In the genomic region with DNA sequence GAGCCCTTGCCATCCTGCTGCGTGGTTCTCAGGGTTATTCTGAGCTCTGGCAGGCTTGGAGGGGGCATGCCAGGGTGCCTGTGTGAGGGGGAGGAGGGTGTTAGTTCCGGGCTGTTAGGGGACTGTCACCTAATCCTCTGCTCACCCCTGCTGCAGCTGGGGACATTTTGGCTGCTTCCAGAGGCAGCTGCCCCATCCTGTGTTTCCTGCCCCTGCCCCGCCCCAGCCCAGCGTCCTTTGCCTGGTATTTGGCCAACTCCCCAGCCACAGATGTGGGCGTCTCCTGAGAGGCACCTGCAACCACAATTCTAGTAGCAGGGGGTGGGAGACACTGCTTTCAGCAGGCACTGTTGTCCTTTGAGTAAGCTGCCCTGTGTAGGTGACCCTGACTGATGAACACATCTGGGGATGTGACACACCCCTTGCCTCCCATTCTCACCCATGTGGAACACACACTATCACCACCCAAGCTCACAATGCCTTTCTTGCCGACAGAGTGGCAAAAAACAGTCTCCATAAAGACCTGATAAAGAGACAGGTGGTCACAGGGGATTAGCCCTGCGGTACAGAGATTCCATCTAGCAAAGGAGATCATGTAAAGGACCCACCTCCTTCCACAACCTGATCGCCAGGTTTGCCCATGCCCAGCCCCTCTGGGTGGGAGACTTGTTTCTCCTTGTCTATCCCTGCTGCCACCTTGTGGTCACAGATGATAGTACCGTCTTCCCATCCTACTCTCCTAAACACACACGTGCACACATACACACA, we compare ENCODE assay signal across 8 cellular contexts. TPM values are rescaled to one million over a fixed set of nuclear protein-coding genes. Genes with fewer than 3 reads are reported as not detected.
A peak's percentile ranks its signal among the peaks of the same experiment; 100 is the strongest.
DNase-seq lines count a peak whose midpoint lies in the region; ATAC-seq and TF ChIP-seq lines count a peak whose summit lies in the region.

A gene (minus strand): TSS at position 48 of the 768 bp plus-strand sequence. CDS start 35 bp downstream, at position 13.

- peak; percentile 56 for DNase-seq in GM06990 (ENCODE audit: extremely low read depth, insufficient read length)
- DNase-seq in MV-4-11 (lab: John Stamatoyannopoulos, UW), result peak; percentile 36
- peak; percentile 92 for DNase-seq in SW480 (ENCODE audit: low spot score)
- DNase-seq in activated naive CD8-positive, alpha-beta T cell treated with anti-CD3 and anti-CD28 coated beads, Interleukin-2, amount 10 ng/mL, durations not matched to agents 7 days and 5 days, result peak; percentile 58
- no peak for DNase-seq in Right ventricle myocardium superior
- peak; percentile 81 for DNase-seq in renal cortical epithelial cell (ENCODE audit: low read depth)

- H3K27me3 ChIP-seq in GM06990 (replicated peaks; ENCODE audit: control insufficient read depth, insufficient read depth, low read length), result no peaks in the 10 kb centered on the region

- H3K27ac Mint-ChIP-seq in activated naive CD8-positive, alpha-beta T cell treated with anti-CD3 and anti-CD28 coated beads, Interleukin-2, amount 10 ng/mL, durations not matched to agents 7 days and 5 days, result peak within 1 kb of the TSS; percentile 59

- peak; percentile 27 for ATAC-seq in activated naive CD8-positive, alpha-beta T cell treated with anti-CD3 and anti-CD28 coated beads, Interleukin-2, amount 10 ng/mL, durations not matched to agents 7 days and 5 days (ENCODE audit: low read depth)
- ATAC-seq in Right ventricle myocardium superior (ENCODE audit: poor library complexity), result peak; percentile 49
- ATAC-seq in HG03025 (IDR thresholded peaks at IDR 0.05; ENCODE audit: low FRiP score, unreplicated experiment), result no peak
- ATAC-seq in HG02840 (IDR thresholded peaks at IDR 0.05; ENCODE audit: low FRiP score, unreplicated experiment), result no peak

- no peaks in the 10 kb centered on the region for H3K9me3 Mint-ChIP-seq in activated naive CD8-positive, alpha-beta T cell treated with anti-CD3 and anti-CD28 coated beads, Interleukin-2, amount 10 ng/mL, durations not matched to agents 7 days and 5 days

- POLR2A ChIA-PET in activated naive CD8-positive, alpha-beta T cell treated with anti-CD3 and anti-CD28 coated beads, Interleukin-2, amount 10 ng/mL, durations not matched to agents 7 days and 5 days (lab: Charles Lee), result interaction anchor here (1.2 to 1.3 kb wide), 2 partner anchors 64 to 193 kb away, joined by 3 to 4 read pairs; a partner anchor contains a TSS

- peaks cover 9% of the 10 kb centered on the region for H3K27me3 Mint-ChIP-seq in activated naive CD8-positive, alpha-beta T cell treated with anti-CD3 and anti-CD28 coated beads, Interleukin-2, amount 10 ng/mL, durations not matched to agents 7 days and 5 days

- TF ChIP-seq CTCF in GM06990 (IDR thresholded peaks at IDR 0.05; ENCODE audit: insufficient read depth, low read length, poor library complexity, severe bottlenecking), result peak; percentile 73

- intact Hi-C loops in Right ventricle myocardium superior (cut with DNase I), result no loop called here

- H3K4me1 Mint-ChIP-seq in activated naive CD8-positive, alpha-beta T cell treated with anti-CD3 and anti-CD28 coated beads, Interleukin-2, amount 10 ng/mL, durations not matched to agents 7 days and 5 days, result peaks cover 21% of the 10 kb centered on the region

- no peaks in the 10 kb centered on the region for H3K36me3 Mint-ChIP-seq in activated naive CD8-positive, alpha-beta T cell treated with anti-CD3 and anti-CD28 coated beads, Interleukin-2, amount 10 ng/mL, durations not matched to agents 7 days and 5 days

- peak within 1 kb of the TSS; percentile 52 for H3K4me3 Mint-ChIP-seq in activated naive CD8-positive, alpha-beta T cell treated with anti-CD3 and anti-CD28 coated beads, Interleukin-2, amount 10 ng/mL, durations not matched to agents 7 days and 5 days

- no peak within 1 kb of the TSS for H3K4me3 ChIP-seq in GM06990 (replicated peaks; ENCODE audit: low read depth, low read length)

- H3K36me3 ChIP-seq in GM06990 (ENCODE audit: control insufficient read depth, insufficient read depth, low read length), result no peaks in the 10 kb centered on the region

RNA-seq across cellular contexts. Expression of the gene that starts here (rescaled TPM):
- total RNA-seq in activated naive CD8-positive, alpha-beta T cell treated with anti-CD3 and anti-CD28 coated beads, Interleukin-2, amount 10 ng/mL, durations not matched to agents 7 days and 5 days, result 1 to 10 TPM in 1 of 2 experiments, under 1 TPM in 1; 0.65 to 1.1 TPM
- 0.30 TPM for total RNA-seq in Right ventricle myocardium superior
- 0.25 and 0.35 TPM in 2 replicates for total RNA-seq in renal cortical epithelial cell

Comparison
In these comparisons a context has a peak if more than half of its experiments do, and no peak if none do; other contexts are left out.
1. Peak in ATAC-seq in Right ventricle myocardium superior; RNA of the gene not detected or under 1 TPM.
2. Peak in DNase-seq in renal cortical epithelial cell; RNA of the gene not detected or under 1 TPM.